ENCODE assay signal across 1 cellular context in genomic region chr14:99573436-99574098, GRCh38.
TF ChIP-seq lines count a peak whose summit lies in the region.

No MANE protein-coding gene starts in this region.

TF ChIP-seq in H1, 55 proteins besides CTCF, POLR2A, EP300 and RAD21:
- no peak for TF ChIP-seq TEAD4 (IDR thresholded peaks at IDR 0.05; ENCODE audit: low read depth, low read length)
- no peak for TF ChIP-seq SP4 (IDR thresholded peaks at IDR 0.05; ENCODE audit: low read length)
- no peak for TF ChIP-seq CBX5 (IDR thresholded peaks at IDR 0.05; ENCODE audit: low read depth, low read length)
- TF ChIP-seq ASH2L (IDR thresholded peaks at IDR 0.05; ENCODE audit: low read length) = no peak
- TF ChIP-seq BACH1 (IDR thresholded peaks at IDR 0.05; ENCODE audit: low read length) = no peak
- TF ChIP-seq SIN3A (conservative IDR thresholded peaks at IDR 0.05 in 1 of 2, IDR thresholded peaks at IDR 0.05 in 1 of 2; ENCODE audit: low read depth in 1 of 2, low read length in 2 of 2) = no peak
- TF ChIP-seq RXRA (IDR thresholded peaks at IDR 0.05; ENCODE audit: insufficient read depth, low read depth, low read length) = no peak
- no peak for TF ChIP-seq NRF1 (IDR thresholded peaks at IDR 0.05; ENCODE audit: low read depth, low read length)
- no peak for TF ChIP-seq CBX8 (IDR thresholded peaks at IDR 0.05; ENCODE audit: borderline replicate concordance, low read depth, low read length)
- no peak for TF ChIP-seq JUND (IDR thresholded peaks at IDR 0.05; ENCODE audit: low read length)
- no peak for TF ChIP-seq ZNF274 (IDR thresholded peaks at IDR 0.05; ENCODE audit: borderline replicate concordance, extremely low read depth, low read length)
- no peak for TF ChIP-seq JUN (IDR thresholded peaks at IDR 0.05; ENCODE audit: low read depth, low read length)
- no peak for TF ChIP-seq MAFK (IDR thresholded peaks at IDR 0.05; ENCODE audit: low read depth, low read length)
- no peak for TF ChIP-seq ATF3 (IDR thresholded peaks at IDR 0.05; ENCODE audit: insufficient read depth, low read depth, low read length)
- TF ChIP-seq SUZ12 (IDR thresholded peaks at IDR 0.05; ENCODE audit: low read length) = no peak
- no peak for TF ChIP-seq KDM5A (IDR thresholded peaks at IDR 0.05; ENCODE audit: low read length)
- TF ChIP-seq CHD2 (IDR thresholded peaks at IDR 0.05; ENCODE audit: low read length) = no peak
